ENCODE assay signal across 21 cellular contexts in the genomic region with DNA sequence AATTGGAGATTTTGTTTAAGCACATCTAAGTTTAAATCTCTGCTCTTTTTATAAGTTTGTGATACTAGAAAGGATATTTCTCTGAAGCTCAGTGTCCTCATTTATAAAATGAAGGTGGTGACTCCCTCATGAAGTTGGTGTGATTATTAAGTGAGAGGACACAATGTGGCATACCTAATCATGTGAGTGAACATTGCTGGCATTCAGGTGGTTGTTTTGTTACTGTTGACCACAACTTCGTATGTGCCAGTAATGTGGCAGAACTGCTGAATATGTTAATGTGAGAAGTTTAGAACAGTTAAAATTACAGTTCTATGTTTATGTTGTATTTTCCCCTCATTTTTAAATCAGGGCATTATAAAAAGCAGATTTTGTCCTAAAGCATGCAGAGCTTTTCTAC.
"Had no signal": no experiment of that assay in that cellular context is flagged by ENCODE, and none has a peak within 500 bp of the region (broad histone marks: within the 10 kb centered on the region; RNA-seq: fewer than 3 reads in every experiment).

No MANE protein-coding gene starts in this region.

- H3K4me3 ChIP-seq: colonic mucosa, dorsolateral prefrontal cortex, esophagus muscularis mucosa, gastroesophageal sphincter, heart left ventricle, hepatocyte, left lung, lower lobe of right lung, mucosa of descending colon had no signal

- H2AFZ ChIP-seq: hepatocyte had no signal

- H3K4me2 ChIP-seq: hepatocyte had no signal

- DNase-seq: colonic mucosa; dermis blood vessel endothelial cell; dorsolateral prefrontal cortex; effector CD4-positive, alpha-beta T cell; effector memory CD4-positive, alpha-beta T cell; foreskin keratinocyte; heart left ventricle; hypothalamus; immature natural killer cell; islet precursor cell; kidney; kidney glomerular epithelial cell; left cardiac atrium; left lung; left ventricle myocardium superior; lower lobe of right lung; mesenchymal stem cell; mucosa of descending colon had no signal

- H3K36me3 ChIP-seq: colonic mucosa had no signal

- H3K27me3 ChIP-seq: colonic mucosa, dorsolateral prefrontal cortex, esophagus muscularis mucosa, foreskin keratinocyte, gastroesophageal sphincter, heart left ventricle, hepatocyte, left lung had no signal

- H3K79me2 ChIP-seq: hepatocyte had no signal

- H3K9me3 ChIP-seq: colonic mucosa, esophagus muscularis mucosa, gastroesophageal sphincter, heart left ventricle, left lung, lower lobe of right lung, mucosa of descending colon had no signal

- H3K4me1 ChIP-seq: colonic mucosa, esophagus muscularis mucosa, foreskin keratinocyte, gastroesophageal sphincter, heart left ventricle, left lung, lower lobe of right lung had no signal

- H3K27ac ChIP-seq: colonic mucosa, dorsolateral prefrontal cortex, esophagus muscularis mucosa, foreskin keratinocyte, gastroesophageal sphincter, heart left ventricle, hepatocyte, left lung, lower lobe of right lung had no signal
